In genomic region chr17:44066204-44066930, GRCh38 we compare ENCODE assay signal across 8 cellular contexts. TPM values are rescaled to one million over a fixed set of nuclear protein-coding genes. Genes with fewer than 3 reads are reported as not detected.
DNase-seq lines count a peak whose midpoint lies in the region; ATAC-seq, FAIRE-seq and TF ChIP-seq lines count a peak whose summit lies in the region.

Gene LSM12 (minus strand): TSS chr17:44066671. CDS start chr17:44066587, 84 bp downstream.

- H3K9ac ChIP-seq in OCI-LY3 (ENCODE audit: low read length) = peak within 1 kb of the TSS; percentile 94
- H3K9ac ChIP-seq in endothelial cell of umbilical vein (replicated peaks; ENCODE audit: extremely low read depth, insufficient read depth, low read length) = peak within 1 kb of the TSS; percentile 93

- H3K4me1 ChIP-seq in OCI-LY3 (ENCODE audit: low read length) (peaks cover 21% of the 10 kb centered on the region), endothelial cell of umbilical vein (ENCODE audit: control insufficient read depth, extremely low read depth, insufficient read depth, low read length) (peaks cover 22% of the 10 kb centered on the region)

- H3K27me3 ChIP-seq in OCI-LY3 (ENCODE audit: low read depth, low read length) (no peaks in the 10 kb centered on the region), endothelial cell of umbilical vein (ENCODE audit: control insufficient read depth in 2 of 2, insufficient read depth in 2 of 2, low read length in 2 of 2) (no peaks in the 10 kb centered on the region)

- intact Hi-C loops in endothelial cell of umbilical vein (cut with micrococcal nuclease) = loop anchor here (1.0 kb wide), 2 partner anchors 29 to 57 kb away; partner anchors contain the start of gene HDAC5

- peaks cover 22% of the 10 kb centered on the region for H3K36me3 ChIP-seq in OCI-LY3 (replicated peaks; ENCODE audit: low read depth, low read length)
- H3K36me3 ChIP-seq in endothelial cell of umbilical vein (ENCODE audit: control insufficient read depth in 2 of 2, extremely low read depth in 1 of 2, insufficient read depth in 2 of 2, low read length in 2 of 2) = peaks cover 4 to 12% of the 10 kb centered on the region in 2 experiments

- H2AFZ ChIP-seq in OCI-LY3 (ENCODE audit: low read depth, low read length) = peak within 1 kb of the TSS; percentile 12; the same call in 1 of the 2 replicates
- peak within 1 kb of the TSS; percentile 6 for H2AFZ ChIP-seq in endothelial cell of umbilical vein (ENCODE audit: low read depth, low read length)

- H3K79me2 ChIP-seq in OCI-LY3 (ENCODE audit: low read length) (peaks cover 61% of the 10 kb centered on the region), endothelial cell of umbilical vein (ENCODE audit: control insufficient read depth, insufficient read depth, low read length) (peaks cover 48% of the 10 kb centered on the region)

- CTCF ChIA-PET in endothelial cell of umbilical vein (lab: Charles Lee) = interaction anchor here (0.5 to 1.9 kb wide), 9 partner anchors 17 to 137 kb away, joined by 3 to 9 read pairs (median 4); partner anchors contain the start of gene HDAC5

- H3K4me3 ChIP-seq in OCI-LY3 (ENCODE audit: low read length) = peak within 1 kb of the TSS; percentile 95
- peak within 1 kb of the TSS; percentile 89 to 97 (median 92) for H3K4me3 ChIP-seq in endothelial cell of umbilical vein (replicated peaks in 1 of 3; ENCODE audit: insufficient read depth in 1 of 3, low read depth in 1 of 3, low read length in 3 of 3)

- BruUV-seq in endothelial cell of umbilical vein (replicated peaks; lab: Mats Ljungman, UMichigan) = no TSS peak

- dilution Hi-C loops in endothelial cell of umbilical vein (cut with MboI; ENCODE audit: extremely low pct_ligation_motif_present, low sequenced_read_pairs) = no loop called here

- peak; percentile 60 for TF ChIP-seq POLR2A in endothelial cell of umbilical vein (IDR thresholded peaks at IDR 0.05; ENCODE audit: low read depth, low read length)

- DNase-seq in CMK (ENCODE audit: low read depth) (peak; percentile 78), HuH-7 (ENCODE audit: low spot score) (peak; percentile 94), endothelial cell of umbilical vein (ENCODE audit: low read depth, low spot score) (peak; percentile 94), midbrain (lab: John Stamatoyannopoulos, UW) (peak; percentile 86)
- peak; percentile 98 for DNase-seq in activated CD8-positive, alpha-beta memory T cell treated with anti-CD3 and anti-CD28 coated beads, Interleukin-2, amount 50 U/mL, for 48 hours
- DNase-seq in stimulated activated CD8-positive, alpha-beta memory T cell treated with anti-CD3 and anti-CD28 coated beads, Interleukin-15, amount 100 ng/mL, for 4 hours (ENCODE audit: low read depth in 2 of 2) = peak; percentile 74 to 77

- H3K9me3 ChIP-seq in OCI-LY3 (ENCODE audit: insufficient read depth, low read length) (no peaks in the 10 kb centered on the region), endothelial cell of umbilical vein (replicated peaks; ENCODE audit: control insufficient read depth, insufficient read depth, low read length) (no peaks in the 10 kb centered on the region)

- POLR2A ChIA-PET in endothelial cell of umbilical vein (lab: Charles Lee) = interaction anchor here (0.5 to 1.5 kb wide), 5 partner anchors 50 to 636 kb away, joined by 3 to 7 read pairs (median 4); partner anchors contain the start of gene HDAC5

- TF ChIP-seq CTCF in OCI-LY3 (IDR thresholded peaks at IDR 0.05; ENCODE audit: low read depth, low read length) (no peak), endothelial cell of umbilical vein (IDR thresholded peaks at IDR 0.05; ENCODE audit: extremely low read depth in 1 of 2, insufficient read depth in 1 of 2, low read depth in 1 of 2, low read length in 2 of 2) (no peak)

- H3K4me2 ChIP-seq in OCI-LY3 (ENCODE audit: low read length) (peak within 1 kb of the TSS; percentile 74), endothelial cell of umbilical vein (ENCODE audit: insufficient read depth, low read length) (peak within 1 kb of the TSS; percentile 77)

- FAIRE-seq in endothelial cell of umbilical vein (lab: Jason Lieb, UNC) = peak; percentile 76

- 0 out of 2 replicates have a peak, but pooled peaks cover 3% of the 10 kb centered on the region for H4K20me1 ChIP-seq in OCI-LY3 (ENCODE audit: insufficient read depth, low read length)
- H4K20me1 ChIP-seq in endothelial cell of umbilical vein (replicated peaks; ENCODE audit: control insufficient read depth, extremely low read depth, insufficient read depth, low read length) = no peaks in the 10 kb centered on the region

- peak within 1 kb of the TSS; percentile 89 for H3K27ac ChIP-seq in OCI-LY3 (ENCODE audit: low read length)
- H3K27ac ChIP-seq in endothelial cell of umbilical vein (ENCODE audit: insufficient read depth, low read depth, low read length) = peak within 1 kb of the TSS; percentile 87

- peak; percentile 55 for ATAC-seq in GM21423 (IDR thresholded peaks at IDR 0.05; ENCODE audit: unreplicated experiment)

- H3K9me1 ChIP-seq in endothelial cell of umbilical vein (replicated peaks; ENCODE audit: control insufficient read depth, extremely low read depth, insufficient read depth, low read length) = no peaks in the 10 kb centered on the region

TF ChIP-seq in endothelial cell of umbilical vein, 7 proteins besides CTCF, POLR2A, EP300 and RAD21:
- TF ChIP-seq POLR2AphosphoS5 (IDR thresholded peaks at IDR 0.05; ENCODE audit: insufficient read depth, low read depth, low read length) (peak; percentile 67), GATA2 (IDR thresholded peaks at IDR 0.05; ENCODE audit: insufficient read depth, insufficient read length, low read depth, low read length) (no peak)

RNA-seq across cellular contexts. Expression of gene LSM12, which starts in this region (rescaled TPM):
- 68.9 and 73.5 TPM in 2 replicates for total RNA-seq in endothelial cell of umbilical vein
- 34.3 and 36.5 TPM in 2 replicates for polyA plus RNA-seq in endothelial cell of umbilical vein
- polyA plus RNA-seq in endothelial cell of umbilical vein (2011; cell fraction: cytosol; rRNA removed) = 40.7 and 40.9 TPM in 2 replicates
- 28.0 and 28.8 TPM in 2 replicates for polyA plus RNA-seq in endothelial cell of umbilical vein (2011; cell fraction: nucleus; rRNA removed)
- polyA plus RNA-seq in endothelial cell of umbilical vein (2012) = 42.4 and 52.8 TPM in 2 replicates
- polyA minus RNA-seq in endothelial cell of umbilical vein = 48.4 and 50.5 TPM in 2 replicates
- polyA minus RNA-seq in endothelial cell of umbilical vein (2011; cell fraction: cytosol; rRNA and poly(A)+ RNA removed) = 43.3 TPM
- 22.7 and 26.0 TPM in 2 replicates for polyA minus RNA-seq in endothelial cell of umbilical vein (2011; cell fraction: nucleus; rRNA and poly(A)+ RNA removed)

Comparison
In these comparisons a context has a peak if more than half of its experiments do, and no peak if none do; other contexts are left out.
1. Peak in every context shown above with its lines: DNase-seq, ATAC-seq, H3K4me3 ChIP-seq and H3K27ac ChIP-seq.